In the genomic region with DNA sequence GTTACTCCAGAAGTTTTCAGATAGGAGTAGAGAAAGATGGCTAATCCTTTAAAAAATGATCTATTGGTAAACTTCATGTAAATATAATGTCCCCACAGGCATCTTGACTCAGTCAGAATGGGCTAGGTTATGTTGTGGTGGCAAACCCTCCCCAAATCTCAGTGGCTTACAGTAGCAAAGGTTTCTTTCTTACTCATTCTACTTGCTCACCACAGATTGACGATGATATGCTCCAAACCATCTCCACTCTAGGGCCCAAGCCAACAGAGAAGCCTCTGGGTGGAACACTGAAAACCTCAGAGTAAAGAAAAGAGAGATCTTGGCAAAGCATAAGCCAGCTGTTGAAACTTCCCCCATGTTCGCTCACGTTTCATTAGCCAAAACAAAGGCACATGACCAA, we compare ENCODE assay signal across 22 cellular contexts.
A peak's percentile ranks its signal among the peaks of the same experiment; 100 is the strongest.
DNase-seq lines count a peak whose midpoint lies in the region; ATAC-seq, FAIRE-seq and TF ChIP-seq lines count a peak whose summit lies in the region.
"Had no signal": no experiment of that assay in that cellular context is flagged by ENCODE, and none has a peak within 500 bp of the region (broad histone marks: within the 10 kb centered on the region; RNA-seq: fewer than 3 reads in every experiment).

No MANE protein-coding gene starts in this region.

- FAIRE-seq in urothelium cell line (lab: Jason Lieb, UNC) = peak; percentile 42

- no peaks in the 10 kb centered on the region for H3K36me3 Mint-ChIP-seq in T-helper 2 cell treated with Interferon-gamma antibody and Interleukin-4, amounts not matched to agents 5 μg/mL and 100 μg/mL, for 36 hours (ENCODE audit: low read depth)
- H3K36me3 Mint-ChIP-seq: brain had no signal

- ATAC-seq in HG03571 (IDR thresholded peaks at IDR 0.05; ENCODE audit: unreplicated experiment) = no peak

- no peak overlapping the region for H3K27ac ChIP-seq in Peyer's patch
- H3K27ac ChIP-seq: BLaER1, esophagus squamous epithelium, WERI-Rb-1 had no signal

- no peaks in the 10 kb centered on the region for H3K4me1 Mint-ChIP-seq in T-helper 2 cell treated with Interferon-gamma antibody and Interleukin-4, amounts not matched to agents 5 μg/mL and 100 μg/mL, for 36 hours (ENCODE audit: low read depth)

- H3K4me3 Mint-ChIP-seq in T-helper 2 cell treated with Interferon-gamma antibody and Interleukin-4, amounts not matched to agents 5 μg/mL and 100 μg/mL, for 36 hours = no peak overlapping the region
- H3K4me3 Mint-ChIP-seq: brain had no signal

- H3K9me3 Mint-ChIP-seq in T-helper 2 cell treated with Interferon-gamma antibody and Interleukin-4, amounts not matched to agents 5 μg/mL and 100 μg/mL, for 36 hours = no peaks in the 10 kb centered on the region
- H3K9me3 Mint-ChIP-seq: brain had no signal

- TF ChIP-seq CTCF in fibroblast of the aortic adventitia (IDR thresholded peaks at IDR 0.05; ENCODE audit: insufficient read depth, low read length) (no peak), Peyer's patch (IDR thresholded peaks at IDR 0.05) (no peak)

- no peaks in the 10 kb centered on the region for H3K4me1 ChIP-seq in Peyer's patch
- H3K4me1 ChIP-seq: BLaER1, HAP-1 had no signal

- DNase-seq in stimulated activated CD4-positive, alpha-beta T cell treated with anti-CD3 and anti-CD28 coated beads, Interleukin-12 subunit alpha, Interleukin-12 subunit beta, amount 100 ng/mL, for 48 hours (ENCODE audit: low read depth in 2 of 3, low spot score in 1 of 3) = peak; percentile 10 to 33 (median 13)
- no peak for DNase-seq in stimulated activated CD4-positive, alpha-beta T cell treated with anti-CD3 and anti-CD28 coated beads, Interleukin-4, amount 100 ng/mL, for 1 hour
- DNase-seq in T-helper 2 cell treated with Interferon-gamma antibody and Interleukin-4, amounts not matched to agents 5 μg/mL and 100 μg/mL, for 36 hours (ENCODE audit: low spot score) = peak; percentile 23
- DNase-seq in fibroblast of the aortic adventitia (ENCODE audit: low read depth) (peak; percentile 46), urothelium cell line (ENCODE audit: low spot score) (no peak), SK-N-DZ (ENCODE audit: low spot score) (no peak), Peyer's patch (no peak)
- DNase-seq: DMS 273 treated with DMSO at 0.1 percent for 48 hours, esophagus squamous epithelium, hypothalamus, kidney glomerular epithelial cell, midbrain, MV-4-11, NCI-H2107, NCI-H82, right cardiac atrium, RPMI8226, WERI-Rb-1 had no signal

- no peak for TF ChIP-seq POLR2A in Peyer's patch (IDR thresholded peaks at IDR 0.05)

- no peaks in the 10 kb centered on the region for H3K9me3 ChIP-seq in Peyer's patch
- H3K9me3 ChIP-seq: BLaER1, esophagus squamous epithelium, HAP-1 had no signal

- H3K27me3 Mint-ChIP-seq in T-helper 2 cell treated with Interferon-gamma antibody and Interleukin-4, amounts not matched to agents 5 μg/mL and 100 μg/mL, for 36 hours (ENCODE audit: low read depth) = peaks cover 28% of the 10 kb centered on the region

- no peak overlapping the region for H3K27ac Mint-ChIP-seq in T-helper 2 cell treated with Interferon-gamma antibody and Interleukin-4, amounts not matched to agents 5 μg/mL and 100 μg/mL, for 36 hours
- H3K27ac Mint-ChIP-seq: brain had no signal

- no peaks in the 10 kb centered on the region for H3K36me3 ChIP-seq in Peyer's patch
- H3K36me3 ChIP-seq: BLaER1, esophagus squamous epithelium, HAP-1, WERI-Rb-1 had no signal

- H3K4me3 ChIP-seq in fibroblast of the aortic adventitia (ENCODE audit: low read depth, low read length) (no peak overlapping the region), Peyer's patch (no peak overlapping the region)
- H3K4me3 ChIP-seq: BLaER1, esophagus squamous epithelium, HAP-1 had no signal

- H3K27me3 ChIP-seq in Peyer's patch = no peaks in the 10 kb centered on the region
- H3K27me3 ChIP-seq: BLaER1, esophagus squamous epithelium had no signal

Comparison
In these comparisons a context has a peak if more than half of its experiments do, and no peak if none do; other contexts are left out.
1. DNase-seq: peak in stimulated activated CD4-positive, alpha-beta T cell treated with anti-CD3 and anti-CD28 coated beads, Interleukin-12 subunit alpha, Interleukin-12 subunit beta, amount 100 ng/mL, for 48 hours (3 of 3), T-helper 2 cell treated with Interferon-gamma antibody and Interleukin-4, amounts not matched to agents 5 μg/mL and 100 μg/mL, for 36 hours (single experiment) and fibroblast of the aortic adventitia (single experiment); none in stimulated activated CD4-positive, alpha-beta T cell treated with anti-CD3 and anti-CD28 coated beads, Interleukin-4, amount 100 ng/mL, for 1 hour (single experiment), urothelium cell line (single experiment), SK-N-DZ (single experiment) and Peyer's patch (0 of 3).